ENCODE assay signal across 17 cellular contexts in the genomic region with DNA sequence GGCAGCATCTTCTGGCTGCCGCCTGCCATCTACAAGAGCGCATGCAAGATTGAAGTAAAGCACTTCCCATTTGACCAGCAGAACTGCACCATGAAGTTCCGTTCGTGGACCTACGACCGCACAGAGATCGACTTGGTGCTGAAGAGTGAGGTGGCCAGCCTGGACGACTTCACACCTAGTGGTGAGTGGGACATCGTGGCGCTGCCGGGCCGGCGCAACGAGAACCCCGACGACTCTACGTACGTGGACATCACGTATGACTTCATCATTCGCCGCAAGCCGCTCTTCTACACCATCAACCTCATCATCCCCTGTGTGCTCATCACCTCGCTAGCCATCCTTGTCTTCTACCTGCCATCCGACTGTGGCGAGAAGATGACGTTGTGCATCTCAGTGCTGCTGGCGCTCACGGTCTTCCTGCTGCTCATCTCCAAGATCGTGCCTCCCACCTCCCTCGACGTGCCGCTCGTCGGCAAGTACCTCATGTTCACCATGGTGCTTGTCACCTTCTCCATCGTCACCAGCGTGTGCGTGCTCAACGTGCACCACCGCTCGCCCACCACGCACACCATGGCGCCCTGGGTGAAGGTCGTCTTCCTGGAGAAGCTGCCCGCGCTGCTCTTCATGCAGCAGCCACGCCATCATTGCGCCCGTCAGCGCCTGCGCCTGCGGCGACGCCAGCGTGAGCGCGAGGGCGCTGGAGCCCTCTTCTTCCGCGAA. TPM values are rescaled to one million over a fixed set of nuclear protein-coding genes. Genes with fewer than 3 reads are reported as not detected.
A peak's percentile ranks its signal among the peaks of the same experiment; 100 is the strongest.
DNase-seq lines count a peak whose midpoint lies in the region; ATAC-seq, FAIRE-seq and TF ChIP-seq lines count a peak whose summit lies in the region.
"Had no signal": no experiment of that assay in that cellular context is flagged by ENCODE, and none has a peak within 500 bp of the region (broad histone marks: within the 10 kb centered on the region; RNA-seq: fewer than 3 reads in every experiment).

No MANE protein-coding gene starts in this region.

- peak overlapping the region; percentile 71 for H3K27ac Mint-ChIP-seq in activated naive CD8-positive, alpha-beta T cell treated with anti-CD3 and anti-CD28 coated beads, Interleukin-2, amount 50 U/mL, for 24 hours
- no peak overlapping the region for H3K27ac Mint-ChIP-seq in activated naive CD8-positive, alpha-beta T cell treated with anti-CD3 and anti-CD28 coated beads for 36 hours
- peak overlapping the region; percentile 46 for H3K27ac Mint-ChIP-seq in neural crest cell (ENCODE audit: unreplicated experiment)
- H3K27ac Mint-ChIP-seq: CD4-positive, alpha-beta T cell had no signal

- H3K4me3 ChIP-seq in H1 (ENCODE audit: extremely low read depth in 1 of 4, insufficient read depth in 2 of 4, low read depth in 3 of 4, low read length in 4 of 4), result no peak overlapping the region
- H3K4me3 ChIP-seq: BLaER1 treated with 17β-estradiol and CSF1 and Interleukin-3, amounts not matched to agents 10 nM and 100 nM; GM12878; HAP-1 had no signal

- H2BK20ac ChIP-seq in H1 (ENCODE audit: low read length), result no peak overlapping the region

- DNase-seq in activated naive CD8-positive, alpha-beta T cell treated with anti-CD3 and anti-CD28 coated beads, Interleukin-2, amount 50 U/mL, for 24 hours, result no peak
- no peak for DNase-seq in activated naive CD8-positive, alpha-beta T cell treated with anti-CD3 and anti-CD28 coated beads for 36 hours
- DNase-seq in H1 (ENCODE audit: low read depth in 1 of 2, low spot score in 2 of 2), result no peak
- no peak for DNase-seq in neural crest cell (ENCODE audit: low read depth, low spot score)
- no peak for DNase-seq in AG08396 (ENCODE audit: low spot score)
- no peak for DNase-seq in GM19240 (ENCODE audit: insufficient read length, low spot score)
- DNase-seq in central memory CD4-positive, alpha-beta T cell, result no peak
- DNase-seq: 8988T; Calu3; CD4-positive, alpha-beta T cell; DMS79; GOT3 had no signal

- H3K9ac ChIP-seq in H1 (replicated peaks in 1 of 4; ENCODE audit: extremely low read depth in 1 of 4, low read depth in 3 of 4, low read length in 3 of 4), result no peak overlapping the region
- H3K9ac ChIP-seq: BLaER1 treated with 17β-estradiol and CSF1 and Interleukin-3, amounts not matched to agents 10 nM and 100 nM had no signal

- peak overlapping the region; percentile 60; the same call in 1 of the 2 replicates for H2BK12ac ChIP-seq in H1 (ENCODE audit: low read depth, low read length)

- H3K79me2 ChIP-seq in H1 (ENCODE audit: control insufficient read depth in 1 of 2, insufficient read depth in 2 of 2, low read length in 2 of 2), result no peaks in the 10 kb centered on the region

- H3K4me1 ChIP-seq in H1 (replicated peaks in 1 of 4; ENCODE audit: control insufficient read depth in 3 of 4, insufficient read depth in 4 of 4, low read length in 3 of 4), result peaks cover 7 to 21% (median 10%) of the 10 kb centered on the region in 4 experiments; a peak in 6 of 7 replicates

- H4K5ac ChIP-seq in H1 (ENCODE audit: insufficient read length, low read depth, low read length), result no peak overlapping the region

- no peak overlapping the region for H4K8ac ChIP-seq in H1 (ENCODE audit: extremely low read depth, insufficient read depth, low read length)

- H3K27me3 Mint-ChIP-seq in activated naive CD8-positive, alpha-beta T cell treated with anti-CD3 and anti-CD28 coated beads, Interleukin-2, amount 50 U/mL, for 24 hours, result peaks cover 25% of the 10 kb centered on the region
- H3K27me3 Mint-ChIP-seq in activated naive CD8-positive, alpha-beta T cell treated with anti-CD3 and anti-CD28 coated beads for 36 hours, result peaks cover 41% of the 10 kb centered on the region
- peaks cover 13% of the 10 kb centered on the region for H3K27me3 Mint-ChIP-seq in neural crest cell (ENCODE audit: low read depth)

- no peak overlapping the region for H2BK120ac ChIP-seq in H1 (replicated peaks; ENCODE audit: low read depth, low read length)

- no peak for TF ChIP-seq RAD21 in H1 (IDR thresholded peaks at IDR 0.05 in 1 of 2, conservative IDR thresholded peaks at IDR 0.05 in 1 of 2; ENCODE audit: low read depth in 2 of 2, low read length in 2 of 2)

- H2AFZ ChIP-seq in H1 (ENCODE audit: low read length), result no peak overlapping the region

- H3K23me2 ChIP-seq in H1 (ENCODE audit: low read depth, low read length), result peaks cover 12% of the 10 kb centered on the region

- no peak for TF ChIP-seq POLR2A in H1 (IDR thresholded peaks at IDR 0.05; ENCODE audit: control extremely low read depth in 1 of 2, low read depth in 2 of 2, low read length in 2 of 2)

- peaks cover 0 to 13% of the 10 kb centered on the region in 2 experiments for H4K20me1 ChIP-seq in H1 (replicated peaks in 1 of 2; ENCODE audit: control insufficient read depth in 1 of 2, insufficient read depth in 2 of 2, low read length in 2 of 2)

- no peak overlapping the region for H4K91ac ChIP-seq in H1 (replicated peaks; ENCODE audit: insufficient read length, low read length)

- CTCF ChIA-PET in H1 (lab: Charles Lee; ENCODE audit: partially characterized antibody), result interaction anchor here (1.9 to 2.1 kb wide), 2 partner anchors 12 to 25 kb away, joined by 6 to 13 read pairs; no protein-coding TSS in a partner anchor

- no peak overlapping the region for H3K56ac ChIP-seq in H1 (replicated peaks; ENCODE audit: insufficient read length, low read depth, low read length)

- H3K4me1 Mint-ChIP-seq in activated naive CD8-positive, alpha-beta T cell treated with anti-CD3 and anti-CD28 coated beads, Interleukin-2, amount 50 U/mL, for 24 hours, result peaks cover 6% of the 10 kb centered on the region
- H3K4me1 Mint-ChIP-seq in activated naive CD8-positive, alpha-beta T cell treated with anti-CD3 and anti-CD28 coated beads for 36 hours, result peaks cover 3% of the 10 kb centered on the region
- peaks cover 27% of the 10 kb centered on the region for H3K4me1 Mint-ChIP-seq in neural crest cell

- 0 out of 2 replicates have a peak overlapping the region, but pooled peaks have one; percentile 20 for H2BK5ac ChIP-seq in H1 (ENCODE audit: low read depth, low read length)

- no peak overlapping the region for H3K27ac ChIP-seq in H1 (ENCODE audit: low read depth, low read length)
- H3K27ac ChIP-seq: BLaER1 treated with 17β-estradiol and CSF1 and Interleukin-3, amounts not matched to agents 10 nM and 100 nM had no signal

- H3K9me3 Mint-ChIP-seq in activated naive CD8-positive, alpha-beta T cell treated with anti-CD3 and anti-CD28 coated beads, Interleukin-2, amount 50 U/mL, for 24 hours, result no peaks in the 10 kb centered on the region
- no peaks in the 10 kb centered on the region for H3K9me3 Mint-ChIP-seq in activated naive CD8-positive, alpha-beta T cell treated with anti-CD3 and anti-CD28 coated beads for 36 hours
- H3K9me3 Mint-ChIP-seq in neural crest cell, result no peaks in the 10 kb centered on the region
- H3K9me3 Mint-ChIP-seq: CD4-positive, alpha-beta T cell had no signal

- POLR2A ChIA-PET in H1 (lab: Charles Lee; ENCODE audit: partially characterized antibody), result interaction anchor here (1.1 kb wide), 1 partner anchor 35 kb away, joined by 3 read pairs; no protein-coding TSS in a partner anchor

- no peaks in the 10 kb centered on the region for H3K36me3 Mint-ChIP-seq in activated naive CD8-positive, alpha-beta T cell treated with anti-CD3 and anti-CD28 coated beads, Interleukin-2, amount 50 U/mL, for 24 hours (ENCODE audit: low read depth)
- H3K36me3 Mint-ChIP-seq in activated naive CD8-positive, alpha-beta T cell treated with anti-CD3 and anti-CD28 coated beads for 36 hours, result no peaks in the 10 kb centered on the region
- H3K36me3 Mint-ChIP-seq in neural crest cell (ENCODE audit: low read depth), result peaks cover 7% of the 10 kb centered on the region

- FAIRE-seq in H1 (lab: Jason Lieb, UNC), result no peak
- FAIRE-seq: GM12878, GM18507 had no signal

- H3K14ac ChIP-seq in H1 (ENCODE audit: insufficient read length), result no peak overlapping the region

- ATAC-seq in activated naive CD8-positive, alpha-beta T cell treated with anti-CD3 and anti-CD28 coated beads, Interleukin-2, amount 50 U/mL, for 24 hours, result no peak
- ATAC-seq: GM12878 had no signal

- peaks cover 0 to 5% (median 0%) of the 10 kb centered on the region in 4 experiments; a peak in 1 of 7 replicates for H3K27me3 ChIP-seq in H1 (replicated peaks in 1 of 4; ENCODE audit: control insufficient read depth in 3 of 4, extremely low read depth in 1 of 4, insufficient read depth in 3 of 4, low read length in 3 of 4)

- no peak overlapping the region for H3K4ac ChIP-seq in H1 (replicated peaks; ENCODE audit: insufficient read length, low read depth, low read length)

- H3K79me1 ChIP-seq in H1 (ENCODE audit: low read depth, low read length), result no peaks in the 10 kb centered on the region

- no peak overlapping the region for H2BK15ac ChIP-seq in H1 (ENCODE audit: low read length)

- H3K23ac ChIP-seq in H1 (ENCODE audit: insufficient read length), result no peak overlapping the region

- H3K9me3 ChIP-seq in H1 (ENCODE audit: insufficient read depth in 2 of 2, low read depth in 1 of 2, low read length in 1 of 2), result no peaks in the 10 kb centered on the region
- H3K9me3 ChIP-seq: BLaER1 treated with 17β-estradiol and CSF1 and Interleukin-3, amounts not matched to agents 10 nM and 100 nM; HAP-1 had no signal

- no peak overlapping the region for H3K4me3 Mint-ChIP-seq in activated naive CD8-positive, alpha-beta T cell treated with anti-CD3 and anti-CD28 coated beads, Interleukin-2, amount 50 U/mL, for 24 hours
- no peak overlapping the region for H3K4me3 Mint-ChIP-seq in activated naive CD8-positive, alpha-beta T cell treated with anti-CD3 and anti-CD28 coated beads for 36 hours
- peak overlapping the region; percentile 70 for H3K4me3 Mint-ChIP-seq in neural crest cell
- H3K4me3 Mint-ChIP-seq: CD4-positive, alpha-beta T cell had no signal

- no peak overlapping the region for H3K4me2 ChIP-seq in H1 (ENCODE audit: insufficient read depth in 1 of 2, low read depth in 2 of 2, low read length in 2 of 2)
- H3K4me2 ChIP-seq: BLaER1 treated with 17β-estradiol and CSF1 and Interleukin-3, amounts not matched to agents 10 nM and 100 nM had no signal

- 95% methylated on average over 59 of the region's 59 CpGs; no CpG with 5 or more reads in 1 of the 2 experiments for whole genome bisulfite sequencing in H1 (ENCODE audit: extremely low coverage in 1 of 2, insufficient coverage in 1 of 2, insufficient read length in 1 of 2, insufficient replicate concordance in 2 of 2, low coverage in 1 of 2, low lambda C conversion rate in 2 of 2, missing lambda C conversion rate in 1 of 2), 2 experiments

- no peak for TF ChIP-seq EP300 in H1 (IDR thresholded peaks at IDR 0.05; ENCODE audit: borderline replicate concordance in 1 of 2, low read depth in 2 of 2, low read length in 2 of 2)

- peaks cover 0 to 3% (median 0%) of the 10 kb centered on the region in 4 experiments; a peak in 1 of 8 replicates for H3K36me3 ChIP-seq in H1 (ENCODE audit: control insufficient read depth in 2 of 4, insufficient read depth in 4 of 4, low read length in 3 of 4)
- H3K36me3 ChIP-seq: BLaER1 treated with 17β-estradiol and CSF1 and Interleukin-3, amounts not matched to agents 10 nM and 100 nM; HAP-1 had no signal

- H3K18ac ChIP-seq in H1 (ENCODE audit: extremely low read depth, low read length), result no peak overlapping the region

- no peak for TF ChIP-seq CTCF in H1 (IDR thresholded peaks at IDR 0.05; ENCODE audit: control extremely low read depth in 1 of 3, insufficient read depth in 1 of 3, low read depth in 1 of 3, low read length in 3 of 3)
- TF ChIP-seq CTCF in neural crest cell (conservative IDR thresholded peaks at IDR 0.05), result no peak

- no peak overlapping the region for H2AK5ac ChIP-seq in H1 (ENCODE audit: low read depth, low read length)

RNA-seq across cellular contexts. Expression of gene CHRNB2, which starts 3.8 kb away (rescaled TPM):
- total RNA-seq in activated naive CD8-positive, alpha-beta T cell treated with anti-CD3 and anti-CD28 coated beads for 36 hours, result not detected
- total RNA-seq in H1 (2021; fragmentation: NEBNext Ultra II Directional; extraction: Animal tissue kit (Norgen Biotek cat#: 25700)), result 3.6 and 4.1 TPM in 2 replicates
- 3.1 and 3.4 TPM in 2 replicates for polyA plus RNA-seq in H1 (2011; rRNA removed)
- polyA plus RNA-seq in H1 (2011; cell fraction: cytosol; rRNA removed), result 1.7 TPM
- polyA plus RNA-seq in H1 (2011; cell fraction: nucleus; rRNA removed), result 2.6 TPM
- polyA plus RNA-seq in H1 (2012, experiment 1 of 2), result 2.5 to 3.3 TPM (median 2.9 TPM) in 4 replicates
- polyA plus RNA-seq in H1 (2012, experiment 2 of 2), result 2.7 TPM
- 3.0 TPM for polyA plus RNA-seq in H1 (2013, experiment 1 of 2)
- 3.7 TPM for polyA plus RNA-seq in H1 (2013, experiment 2 of 2)
- polyA minus RNA-seq in H1 (2011; rRNA and poly(A)+ RNA removed), result 7.1 and 7.6 TPM in 2 replicates
- 1.2 TPM for polyA minus RNA-seq in H1 (2011; cell fraction: cytosol; rRNA and poly(A)+ RNA removed)
- 3.0 TPM for polyA minus RNA-seq in H1 (2011; cell fraction: nucleus; rRNA and poly(A)+ RNA removed)
- total RNA-seq in neural crest cell, result 8.7 and 10.6 TPM in 2 replicates
- total RNA-seq: CD4-positive, alpha-beta T cell; G401 had no signal

RNA-seq across cellular contexts. Expression of gene UBE2Q1, which starts 12.9 kb away (rescaled TPM):
- 10 to 100 TPM; 84.4 to 87.4 TPM for total RNA-seq in activated naive CD8-positive, alpha-beta T cell treated with anti-CD3 and anti-CD28 coated beads for 36 hours
- total RNA-seq in H1 (2021; fragmentation: NEBNext Ultra II Directional; extraction: Animal tissue kit (Norgen Biotek cat#: 25700)), result 71.7 and 95.8 TPM in 2 replicates
- polyA plus RNA-seq in H1 (2011; rRNA removed), result 10.2 and 13.2 TPM in 2 replicates
- 14.9 TPM for polyA plus RNA-seq in H1 (2011; cell fraction: cytosol; rRNA removed)
- 15.0 TPM for polyA plus RNA-seq in H1 (2011; cell fraction: nucleus; rRNA removed)
- 40.2 to 97.4 TPM (median 59.8 TPM) in 4 replicates for polyA plus RNA-seq in H1 (2012, experiment 1 of 2)
- polyA plus RNA-seq in H1 (2012, experiment 2 of 2), result 21.1 TPM
- polyA plus RNA-seq in H1 (2013, experiment 1 of 2), result 39.5 TPM
- 41.9 TPM for polyA plus RNA-seq in H1 (2013, experiment 2 of 2)
- 8.2 and 11.3 TPM in 2 replicates for polyA minus RNA-seq in H1 (2011; rRNA and poly(A)+ RNA removed)
- 11.2 TPM for polyA minus RNA-seq in H1 (2011; cell fraction: cytosol; rRNA and poly(A)+ RNA removed)
- polyA minus RNA-seq in H1 (2011; cell fraction: nucleus; rRNA and poly(A)+ RNA removed), result 17.2 TPM
- total RNA-seq in neural crest cell, result 89.9 and 94.3 TPM in 2 replicates

RNA-seq across cellular contexts. Expression of gene ADAR, which starts 36.6 kb away (rescaled TPM):
- total RNA-seq in activated naive CD8-positive, alpha-beta T cell treated with anti-CD3 and anti-CD28 coated beads for 36 hours, result 100 to 1,000 TPM; 256 TPM
- 235 and 242 TPM in 2 replicates for total RNA-seq in H1 (2021; fragmentation: NEBNext Ultra II Directional; extraction: Animal tissue kit (Norgen Biotek cat#: 25700))
- 104 and 125 TPM in 2 replicates for polyA plus RNA-seq in H1 (2011; rRNA removed)
- polyA plus RNA-seq in H1 (2011; cell fraction: cytosol; rRNA removed), result 130 TPM
- polyA plus RNA-seq in H1 (2011; cell fraction: nucleus; rRNA removed), result 201 TPM
- polyA plus RNA-seq in H1 (2012, experiment 1 of 2), result 117 to 140 TPM (median 138 TPM) in 4 replicates
- 25.3 TPM for polyA plus RNA-seq in H1 (2012, experiment 2 of 2)
- polyA plus RNA-seq in H1 (2013, experiment 1 of 2), result 106 TPM
- 110 TPM for polyA plus RNA-seq in H1 (2013, experiment 2 of 2)
- polyA minus RNA-seq in H1 (2011; rRNA and poly(A)+ RNA removed), result 406 and 507 TPM in 2 replicates
- 153 TPM for polyA minus RNA-seq in H1 (2011; cell fraction: cytosol; rRNA and poly(A)+ RNA removed)
- 195 TPM for polyA minus RNA-seq in H1 (2011; cell fraction: nucleus; rRNA and poly(A)+ RNA removed)
- total RNA-seq in neural crest cell, result 148 and 165 TPM in 2 replicates
